Comparison of ENCODE assay signal across 1 cellular context in genomic region chr21:39388038-39388810, GRCh38.
A peak's percentile ranks its signal among the peaks of the same experiment; 100 is the strongest.
TF ChIP-seq lines count a peak whose summit lies in the region.

No MANE protein-coding gene starts in this region.

TF ChIP-seq in K562, 482 proteins besides CTCF, POLR2A, EP300 and RAD21 (continued from another document and continues in another):
- TF ChIP-seq FOXK1 (CRISPR knock-in tag; IDR thresholded peaks at IDR 0.05; ENCODE audit: borderline replicate concordance): no peak; the same call in 1 of the 2 replicates
- no peak for TF ChIP-seq ZNF695 (CRISPR knock-in tag; IDR thresholded peaks at IDR 0.05)
- TF ChIP-seq HBP1 (CRISPR knock-in tag; IDR thresholded peaks at IDR 0.05): peak; percentile 76; the same call in 1 of the 2 replicates
- TF ChIP-seq ZFX (CRISPR knock-in tag; IDR thresholded peaks at IDR 0.05): peak; percentile 94
- TF ChIP-seq CHD4 (IDR thresholded peaks at IDR 0.05; ENCODE audit: insufficient read depth, insufficient replicate concordance, low read depth, low read length, poor library complexity, severe bottlenecking): no peak
- TF ChIP-seq ZNF184 (CRISPR knock-in tag; IDR thresholded peaks at IDR 0.05): no peak
- TF ChIP-seq MLX (CRISPR knock-in tag; conservative IDR thresholded peaks at IDR 0.05): 0 out of 4 replicates have a peak, but pooled peaks of 1 of the 2 experiments have one; percentile 76
- TF ChIP-seq ZSCAN32 (CRISPR knock-in tag; IDR thresholded peaks at IDR 0.05): no peak
- TF ChIP-seq ZNF592 (IDR thresholded peaks at IDR 0.05): peak; percentile 76
- no peak for TF ChIP-seq EWSR1 (IDR thresholded peaks at IDR 0.05; ENCODE audit: borderline replicate concordance, low read depth, partially characterized antibody)
- TF ChIP-seq, protein P1, sequence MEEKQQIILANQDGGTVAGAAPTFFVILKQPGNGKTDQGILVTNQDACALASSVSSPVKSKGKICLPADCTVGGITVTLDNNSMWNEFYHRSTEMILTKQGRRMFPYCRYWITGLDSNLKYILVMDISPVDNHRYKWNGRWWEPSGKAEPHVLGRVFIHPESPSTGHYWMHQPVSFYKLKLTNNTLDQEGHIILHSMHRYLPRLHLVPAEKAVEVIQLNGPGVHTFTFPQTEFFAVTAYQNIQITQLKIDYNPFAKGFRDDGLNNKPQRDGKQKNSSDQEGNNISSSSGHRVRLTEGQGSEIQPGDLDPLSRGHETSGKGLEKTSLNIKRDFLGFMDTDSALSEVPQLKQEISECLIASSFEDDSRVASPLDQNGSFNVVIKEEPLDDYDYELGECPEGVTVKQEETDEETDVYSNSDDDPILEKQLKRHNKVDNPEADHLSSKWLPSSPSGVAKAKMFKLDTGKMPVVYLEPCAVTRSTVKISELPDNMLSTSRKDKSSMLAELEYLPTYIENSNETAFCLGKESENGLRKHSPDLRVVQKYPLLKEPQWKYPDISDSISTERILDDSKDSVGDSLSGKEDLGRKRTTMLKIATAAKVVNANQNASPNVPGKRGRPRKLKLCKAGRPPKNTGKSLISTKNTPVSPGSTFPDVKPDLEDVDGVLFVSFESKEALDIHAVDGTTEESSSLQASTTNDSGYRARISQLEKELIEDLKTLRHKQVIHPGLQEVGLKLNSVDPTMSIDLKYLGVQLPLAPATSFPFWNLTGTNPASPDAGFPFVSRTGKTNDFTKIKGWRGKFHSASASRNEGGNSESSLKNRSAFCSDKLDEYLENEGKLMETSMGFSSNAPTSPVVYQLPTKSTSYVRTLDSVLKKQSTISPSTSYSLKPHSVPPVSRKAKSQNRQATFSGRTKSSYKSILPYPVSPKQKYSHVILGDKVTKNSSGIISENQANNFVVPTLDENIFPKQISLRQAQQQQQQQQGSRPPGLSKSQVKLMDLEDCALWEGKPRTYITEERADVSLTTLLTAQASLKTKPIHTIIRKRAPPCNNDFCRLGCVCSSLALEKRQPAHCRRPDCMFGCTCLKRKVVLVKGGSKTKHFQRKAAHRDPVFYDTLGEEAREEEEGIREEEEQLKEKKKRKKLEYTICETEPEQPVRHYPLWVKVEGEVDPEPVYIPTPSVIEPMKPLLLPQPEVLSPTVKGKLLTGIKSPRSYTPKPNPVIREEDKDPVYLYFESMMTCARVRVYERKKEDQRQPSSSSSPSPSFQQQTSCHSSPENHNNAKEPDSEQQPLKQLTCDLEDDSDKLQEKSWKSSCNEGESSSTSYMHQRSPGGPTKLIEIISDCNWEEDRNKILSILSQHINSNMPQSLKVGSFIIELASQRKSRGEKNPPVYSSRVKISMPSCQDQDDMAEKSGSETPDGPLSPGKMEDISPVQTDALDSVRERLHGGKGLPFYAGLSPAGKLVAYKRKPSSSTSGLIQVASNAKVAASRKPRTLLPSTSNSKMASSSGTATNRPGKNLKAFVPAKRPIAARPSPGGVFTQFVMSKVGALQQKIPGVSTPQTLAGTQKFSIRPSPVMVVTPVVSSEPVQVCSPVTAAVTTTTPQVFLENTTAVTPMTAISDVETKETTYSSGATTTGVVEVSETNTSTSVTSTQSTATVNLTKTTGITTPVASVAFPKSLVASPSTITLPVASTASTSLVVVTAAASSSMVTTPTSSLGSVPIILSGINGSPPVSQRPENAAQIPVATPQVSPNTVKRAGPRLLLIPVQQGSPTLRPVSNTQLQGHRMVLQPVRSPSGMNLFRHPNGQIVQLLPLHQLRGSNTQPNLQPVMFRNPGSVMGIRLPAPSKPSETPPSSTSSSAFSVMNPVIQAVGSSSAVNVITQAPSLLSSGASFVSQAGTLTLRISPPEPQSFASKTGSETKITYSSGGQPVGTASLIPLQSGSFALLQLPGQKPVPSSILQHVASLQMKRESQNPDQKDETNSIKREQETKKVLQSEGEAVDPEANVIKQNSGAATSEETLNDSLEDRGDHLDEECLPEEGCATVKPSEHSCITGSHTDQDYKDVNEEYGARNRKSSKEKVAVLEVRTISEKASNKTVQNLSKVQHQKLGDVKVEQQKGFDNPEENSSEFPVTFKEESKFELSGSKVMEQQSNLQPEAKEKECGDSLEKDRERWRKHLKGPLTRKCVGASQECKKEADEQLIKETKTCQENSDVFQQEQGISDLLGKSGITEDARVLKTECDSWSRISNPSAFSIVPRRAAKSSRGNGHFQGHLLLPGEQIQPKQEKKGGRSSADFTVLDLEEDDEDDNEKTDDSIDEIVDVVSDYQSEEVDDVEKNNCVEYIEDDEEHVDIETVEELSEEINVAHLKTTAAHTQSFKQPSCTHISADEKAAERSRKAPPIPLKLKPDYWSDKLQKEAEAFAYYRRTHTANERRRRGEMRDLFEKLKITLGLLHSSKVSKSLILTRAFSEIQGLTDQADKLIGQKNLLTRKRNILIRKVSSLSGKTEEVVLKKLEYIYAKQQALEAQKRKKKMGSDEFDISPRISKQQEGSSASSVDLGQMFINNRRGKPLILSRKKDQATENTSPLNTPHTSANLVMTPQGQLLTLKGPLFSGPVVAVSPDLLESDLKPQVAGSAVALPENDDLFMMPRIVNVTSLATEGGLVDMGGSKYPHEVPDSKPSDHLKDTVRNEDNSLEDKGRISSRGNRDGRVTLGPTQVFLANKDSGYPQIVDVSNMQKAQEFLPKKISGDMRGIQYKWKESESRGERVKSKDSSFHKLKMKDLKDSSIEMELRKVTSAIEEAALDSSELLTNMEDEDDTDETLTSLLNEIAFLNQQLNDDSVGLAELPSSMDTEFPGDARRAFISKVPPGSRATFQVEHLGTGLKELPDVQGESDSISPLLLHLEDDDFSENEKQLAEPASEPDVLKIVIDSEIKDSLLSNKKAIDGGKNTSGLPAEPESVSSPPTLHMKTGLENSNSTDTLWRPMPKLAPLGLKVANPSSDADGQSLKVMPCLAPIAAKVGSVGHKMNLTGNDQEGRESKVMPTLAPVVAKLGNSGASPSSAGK (IDR thresholded peaks at IDR 0.05): peak; percentile 89
- TF ChIP-seq NCOR1 (IDR thresholded peaks at IDR 0.05): peak; percentile 46; the same call in 1 of the 2 replicates
- TF ChIP-seq CBX1 (IDR thresholded peaks at IDR 0.05; ENCODE audit: low read depth): peak; percentile 84; the same call in 1 of the 2 replicates
- no peak for TF ChIP-seq CBFA2T2 (conservative IDR thresholded peaks at IDR 0.05)
- TF ChIP-seq, protein P2, sequence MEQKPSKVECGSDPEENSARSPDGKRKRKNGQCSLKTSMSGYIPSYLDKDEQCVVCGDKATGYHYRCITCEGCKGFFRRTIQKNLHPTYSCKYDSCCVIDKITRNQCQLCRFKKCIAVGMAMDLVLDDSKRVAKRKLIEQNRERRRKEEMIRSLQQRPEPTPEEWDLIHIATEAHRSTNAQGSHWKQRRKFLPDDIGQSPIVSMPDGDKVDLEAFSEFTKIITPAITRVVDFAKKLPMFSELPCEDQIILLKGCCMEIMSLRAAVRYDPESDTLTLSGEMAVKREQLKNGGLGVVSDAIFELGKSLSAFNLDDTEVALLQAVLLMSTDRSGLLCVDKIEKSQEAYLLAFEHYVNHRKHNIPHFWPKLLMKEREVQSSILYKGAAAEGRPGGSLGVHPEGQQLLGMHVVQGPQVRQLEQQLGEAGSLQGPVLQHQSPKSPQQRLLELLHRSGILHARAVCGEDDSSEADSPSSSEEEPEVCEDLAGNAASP (IDR thresholded peaks at IDR 0.05): no peak
- TF ChIP-seq ZNF431 (CRISPR knock-in tag; IDR thresholded peaks at IDR 0.05): 0 out of 2 replicates have a peak, but pooled peaks have one; percentile 31
- peak; percentile 85 for TF ChIP-seq KDM2B (CRISPR knock-in tag; IDR thresholded peaks at IDR 0.05)
- TF ChIP-seq PRMT5 (CRISPR knock-in tag; IDR thresholded peaks at IDR 0.05): no peak
- TF ChIP-seq HOXB6 (CRISPR knock-in tag; IDR thresholded peaks at IDR 0.05; ENCODE audit: borderline replicate concordance): no peak
- TF ChIP-seq LCOR (CRISPR knock-in tag; IDR thresholded peaks at IDR 0.05): peak; percentile 85; the same call in 1 of the 2 replicates
- no peak for TF ChIP-seq RFX5 (IDR thresholded peaks at IDR 0.05; ENCODE audit: low read depth, low read length)
- TF ChIP-seq MXI1 (IDR thresholded peaks at IDR 0.05; ENCODE audit: low read depth, low read length): no peak
- peak in 1 of 3 experiments; percentile 57; a peak in 2 of 6 replicates for TF ChIP-seq ZBTB11 (CRISPR knock-in tag; IDR thresholded peaks at IDR 0.05)
- no peak for TF ChIP-seq ADNP (tag; IDR thresholded peaks at IDR 0.05)
- no peak for TF ChIP-seq MCM3 (IDR thresholded peaks at IDR 0.05)
- TF ChIP-seq MCM7 (IDR thresholded peaks at IDR 0.05): no peak
- TF ChIP-seq THAP12 (CRISPR knock-in tag; IDR thresholded peaks at IDR 0.05): peak; percentile 35; the same call in 1 of the 2 replicates
- TF ChIP-seq YY1 (IDR thresholded peaks at IDR 0.05; ENCODE audit: borderline replicate concordance in 1 of 3, control insufficient read depth in 1 of 3, extremely low read depth in 1 of 3, insufficient read depth in 3 of 3, insufficient read length in 1 of 3, insufficient replicate concordance in 2 of 3, low read depth in 1 of 3, low read length in 2 of 3): peak in 2 of 3 experiments; percentile 37 to 42
- TF ChIP-seq HLTF (IDR thresholded peaks at IDR 0.05): no peak; the same call in 1 of the 2 replicates
- no peak for TF ChIP-seq ELF2 (CRISPR knock-in tag; IDR thresholded peaks at IDR 0.05)
- TF ChIP-seq ZNF23 (CRISPR knock-in tag; IDR thresholded peaks at IDR 0.05): no peak
